ENCODE assay signal across 26 cellular contexts in the genomic region with DNA sequence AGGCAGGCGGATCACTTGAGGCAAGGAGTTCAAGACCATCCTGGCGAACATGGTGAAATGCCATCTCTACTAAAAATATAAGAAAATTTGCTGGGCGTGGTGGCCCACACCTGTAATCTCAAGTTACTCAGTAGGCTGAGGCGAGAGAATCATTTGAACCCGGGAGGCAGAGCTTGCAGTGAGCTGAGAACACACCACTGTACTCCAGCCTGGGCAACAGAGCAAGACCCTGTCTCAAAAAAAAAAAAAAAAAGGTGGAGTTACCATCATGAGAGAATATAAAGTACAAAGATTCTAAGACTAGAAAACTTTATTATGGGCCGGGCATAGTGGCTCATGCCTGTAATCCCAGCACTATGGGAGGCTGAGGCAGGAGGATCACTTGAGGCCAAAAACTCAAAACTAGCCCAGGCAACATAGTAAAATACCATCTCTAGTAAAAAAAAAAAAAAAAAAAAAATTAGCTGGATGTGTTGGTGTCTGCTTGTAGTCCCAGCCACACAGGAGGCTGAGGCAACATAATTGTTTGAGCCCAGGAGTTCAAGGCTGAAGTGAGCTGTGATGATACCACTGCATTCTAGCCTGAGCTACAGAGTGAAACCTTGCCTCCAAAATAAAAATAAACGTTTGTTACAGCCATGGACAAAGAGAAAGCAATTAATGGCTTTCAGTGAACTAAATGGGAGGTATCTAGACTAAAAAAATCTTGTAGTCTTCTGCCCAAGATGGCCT. TPM values are rescaled to one million over a fixed set of nuclear protein-coding genes. Genes with fewer than 3 reads are reported as not detected.
"Had no signal": no experiment of that assay in that cellular context is flagged by ENCODE, and none has a peak within 500 bp of the region (broad histone marks: within the 10 kb centered on the region; RNA-seq: fewer than 3 reads in every experiment).

No MANE protein-coding gene starts in this region.

- H3K27me3 ChIP-seq: ovary, testis, upper lobe of left lung had no signal

- H3K27ac Mint-ChIP-seq: progenitor cell of endocrine pancreas; stimulated activated naive B cell treated with anti-CD40 and anti-IgM and Interleukin-4, amounts not matched to agents 10 μg/mL and 1 μg/mL and 100 μg/mL, for 72 hours had no signal

- H3K9me3 ChIP-seq: left ventricle myocardium inferior, mucosa of descending colon, ovary, right atrium auricular region, stomach, testis, thyroid gland, transverse colon, upper lobe of left lung had no signal

- H3K4me1 ChIP-seq: left ventricle myocardium inferior, right atrium auricular region, stomach, testis, thyroid gland, transverse colon, upper lobe of left lung had no signal

- ATAC-seq: mucosa of descending colon; naive thymus-derived CD4-positive, alpha-beta T cell; natural killer cell treated with Interleukin-12 subunit alpha and Interleukin-12 subunit beta and Interleukin-15 and Interleukin-18, amount 100 ng/mL, for 72 hours; sciatic nerve; stimulated activated naive B cell treated with anti-CD40 and anti-IgM and Interleukin-4, amounts not matched to agents 10 μg/mL and 1 μg/mL and 100 μg/mL, for 72 hours; stimulated activated naive CD8-positive, alpha-beta T cell treated with anti-CD3 and anti-CD28 coated beads, Interleukin-15, Interleukin-2, amounts not matched to agents 100 U/mL and 50 U/mL, for 24 hours had no signal

- H3K27ac ChIP-seq: left ventricle myocardium inferior, ovary, right atrium auricular region, skin epidermis, stomach, testis, thyroid gland, transverse colon, upper lobe of left lung had no signal

- H3K36me3 ChIP-seq: left ventricle myocardium inferior, ovary, right atrium auricular region, stomach, thyroid gland, transverse colon, upper lobe of left lung had no signal

- H3K9me3 Mint-ChIP-seq: immature natural killer cell; natural killer cell treated with Interleukin-12 subunit alpha and Interleukin-12 subunit beta and Interleukin-15 and Interleukin-18, amount 100 ng/mL, for 72 hours; stimulated activated naive B cell treated with anti-CD40 and anti-IgM and Interleukin-4, amounts not matched to agents 10 μg/mL and 1 μg/mL and 100 μg/mL, for 72 hours had no signal

- DNase-seq: hypothalamus; immature natural killer cell; left ventricle myocardium inferior; midbrain; mucosa of descending colon; naive thymus-derived CD4-positive, alpha-beta T cell; ovary; stimulated activated CD4-positive, alpha-beta T cell treated with anti-CD3 and anti-CD28 coated beads, Interleukin-12 subunit alpha, Interleukin-12 subunit beta, amount 100 ng/mL, for 4 hours; stimulated activated CD4-positive, alpha-beta T cell treated with anti-CD3 and anti-CD28 coated beads, Interleukin-15, amount 100 ng/mL, for 24 hours; stimulated activated CD4-positive, alpha-beta T cell treated with anti-CD3 and anti-CD28 coated beads, Interleukin-4, amount 100 ng/mL, for 1 hour; stimulated activated naive B cell treated with anti-CD40 and anti-IgM and Interleukin-4, amounts not matched to agents 10 μg/mL and 1 μg/mL and 100 μg/mL, for 72 hours; stimulated activated naive CD8-positive, alpha-beta T cell treated with anti-CD3 and anti-CD28 coated beads, Interleukin-15, Interleukin-2, amounts not matched to agents 100 U/mL and 50 U/mL, for 24 hours; stomach; testis; thyroid gland; transverse colon; upper lobe of left lung had no signal

- H3K27me3 Mint-ChIP-seq: natural killer cell treated with Interleukin-12 subunit alpha and Interleukin-12 subunit beta and Interleukin-15 and Interleukin-18, amount 100 ng/mL, for 72 hours; stimulated activated naive B cell treated with anti-CD40 and anti-IgM and Interleukin-4, amounts not matched to agents 10 μg/mL and 1 μg/mL and 100 μg/mL, for 72 hours had no signal

- H3K4me3 Mint-ChIP-seq: immature natural killer cell; naive thymus-derived CD4-positive, alpha-beta T cell; natural killer cell treated with Interleukin-12 subunit alpha and Interleukin-12 subunit beta and Interleukin-15 and Interleukin-18, amount 100 ng/mL, for 72 hours; stimulated activated naive B cell treated with anti-CD40 and anti-IgM and Interleukin-4, amounts not matched to agents 10 μg/mL and 1 μg/mL and 100 μg/mL, for 72 hours had no signal

- H3K4me3 ChIP-seq: left ventricle myocardium inferior, lung, mucosa of descending colon, ovary, right atrium auricular region, skin epidermis, stomach, testis, thyroid gland, transverse colon, upper lobe of left lung had no signal

- H3K36me3 Mint-ChIP-seq: natural killer cell treated with Interleukin-12 subunit alpha and Interleukin-12 subunit beta and Interleukin-15 and Interleukin-18, amount 100 ng/mL, for 72 hours; stimulated activated naive B cell treated with anti-CD40 and anti-IgM and Interleukin-4, amounts not matched to agents 10 μg/mL and 1 μg/mL and 100 μg/mL, for 72 hours had no signal

- FAIRE-seq: islet of Langerhans, urothelium cell line had no signal

RNA-seq across cellular contexts. Expression of gene ANXA2R, which starts 12.9 kb away (rescaled TPM):
- polyA plus RNA-seq: neural cell had no signal
